ENCODE assay signal across 15 cellular contexts in genomic region chr3:172705166-172705565, GRCh38.
A peak's percentile ranks its signal among the peaks of the same experiment; 100 is the strongest.
DNase-seq lines count a peak whose midpoint lies in the region; ATAC-seq lines count a peak whose summit lies in the region.
"Had no signal": no experiment of that assay in that cellular context is flagged by ENCODE, and none has a peak within 500 bp of the region (broad histone marks: within the 10 kb centered on the region; RNA-seq: fewer than 3 reads in every experiment).

No MANE protein-coding gene starts in this region.

- peak overlapping the region; percentile 19 for H3K27ac ChIP-seq in caudate nucleus (ENCODE audit: low read depth, low read length)
- H3K27ac ChIP-seq: BLaER1 treated with 17β-estradiol and CSF1 and Interleukin-3, amounts not matched to agents 10 nM and 100 nM had no signal

- H3K4me3 Mint-ChIP-seq in memory B cell = no peak overlapping the region
- H3K4me3 Mint-ChIP-seq: B cell; CD8-positive, alpha-beta T cell had no signal

- no peaks in the 10 kb centered on the region for H3K9me3 Mint-ChIP-seq in memory B cell
- H3K9me3 Mint-ChIP-seq: CD8-positive, alpha-beta T cell had no signal

- peak overlapping the region; percentile 75 for H3K27ac Mint-ChIP-seq in memory B cell
- H3K27ac Mint-ChIP-seq: B cell; CD8-positive, alpha-beta T cell had no signal

- peaks cover 5% of the 10 kb centered on the region for H3K36me3 Mint-ChIP-seq in memory B cell

- peaks cover 38% of the 10 kb centered on the region for H3K4me1 Mint-ChIP-seq in memory B cell

- no peaks in the 10 kb centered on the region for H3K27me3 Mint-ChIP-seq in memory B cell
- H3K27me3 Mint-ChIP-seq: B cell had no signal

- ATAC-seq in memory B cell (ENCODE audit: low read depth) = no peak
- no peak for ATAC-seq in GM19351 (IDR thresholded peaks at IDR 0.05; ENCODE audit: unreplicated experiment)
- ATAC-seq: CD8-positive, alpha-beta T cell; HCT116; HepG2 had no signal

- peak in 74 of 76 experiments; percentile 11 to 96 (median 70) for DNase-seq in HUDEP-2 (lab: John Stamatoyannopoulos, UW; ENCODE audit: unreplicated experiment in 76 of 76)
- DNase-seq in caudate nucleus (lab: John Stamatoyannopoulos, UW) = no peak
- no peak for DNase-seq in memory B cell (ENCODE audit: low spot score in 2 of 2)
- DNase-seq in NCI-H1417 treated with DMSO at 0.1 percent for 48 hours (lab: John Stamatoyannopoulos, UW) = no peak
- DNase-seq in DMS 273 (lab: John Stamatoyannopoulos, UW; ENCODE audit: unreplicated experiment) = no peak
- DNase-seq: Calu3; CD8-positive, alpha-beta T cell; DMS 273 treated with DMSO at 0.1 percent for 48 hours; GOT3; H7 had no signal

Comparison
In these comparisons a context has a peak if more than half of its experiments do, and no peak if none do; other contexts are left out.
1. DNase-seq: peak in HUDEP-2 (74 of 76); none in caudate nucleus (0 of 61), memory B cell (0 of 2), NCI-H1417 treated with DMSO at 0.1 percent for 48 hours (single experiment) and DMS 273 (single experiment).